13 cellular contexts compared by ENCODE assay signal in the genomic region with DNA sequence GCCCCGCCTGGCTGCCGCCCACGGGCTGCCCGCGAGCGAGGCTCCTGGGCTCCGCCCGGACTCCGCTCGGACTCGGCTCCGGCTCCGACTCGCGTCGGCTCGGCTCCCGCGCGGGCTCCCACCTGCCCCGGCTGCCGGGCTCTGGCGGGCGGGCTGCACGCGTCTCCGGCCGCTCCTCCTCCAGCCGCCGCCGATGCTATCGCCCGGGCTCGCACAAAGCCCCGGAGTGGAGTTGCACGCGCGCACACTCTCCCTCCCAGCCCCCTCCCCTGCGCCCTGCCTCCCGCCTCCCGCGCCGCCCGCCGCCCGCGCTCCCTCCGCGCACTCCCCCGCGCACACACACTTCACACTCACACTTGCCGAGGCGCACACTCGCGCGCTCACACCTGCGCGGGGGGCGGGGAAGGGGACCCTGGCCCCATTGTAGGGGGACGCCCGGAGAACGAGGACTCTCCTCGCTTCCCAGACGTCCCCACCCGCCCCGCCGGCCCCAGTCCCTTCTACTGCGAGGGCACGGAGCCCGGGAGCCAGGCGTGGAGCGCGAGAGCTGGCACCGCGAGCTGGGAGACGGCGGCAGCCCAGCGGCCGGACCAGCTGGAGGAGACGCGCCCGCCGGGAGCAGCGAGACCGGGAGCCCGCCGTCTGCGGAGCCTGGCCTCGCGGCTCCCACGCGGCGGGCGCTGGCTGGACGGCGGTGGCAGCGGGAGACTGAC. TPM values are rescaled to one million over a fixed set of nuclear protein-coding genes. Genes with fewer than 3 reads are reported as not detected.
DNase-seq lines count a peak whose midpoint lies in the region; TF ChIP-seq lines count a peak whose summit lies in the region.
"Had no signal": no experiment of that assay in that cellular context is flagged by ENCODE, and none has a peak within 500 bp of the region (broad histone marks: within the 10 kb centered on the region; RNA-seq: fewer than 3 reads in every experiment).

A gene (minus strand): TSS at position 215 of the 713 bp plus-strand sequence. CDS start 407 bp downstream, outside the sequence.

- H3K9me3 ChIP-seq in neural cell (ENCODE audit: low read length) (no peaks in the 10 kb centered on the region), MM.1S (replicated peaks; ENCODE audit: insufficient read depth, low read length) (no peaks in the 10 kb centered on the region)

- no peak for TF ChIP-seq CTCF in chondrocyte (IDR thresholded peaks at IDR 0.05)
- no peak for TF ChIP-seq CTCF in neural cell (IDR thresholded peaks at IDR 0.05; ENCODE audit: poor library complexity, severe bottlenecking)
- no peak for TF ChIP-seq CTCF in MM.1S (IDR thresholded peaks at IDR 0.05; ENCODE audit: low read length)

- H3F3A ChIP-seq in neural cell (ENCODE audit: insufficient read depth, low read length, poor library complexity, severe bottlenecking) (peaks cover 3% of the 10 kb centered on the region), MM.1S (ENCODE audit: insufficient read depth, low read length) (no peaks in the 10 kb centered on the region)

- peaks cover 1% of the 10 kb centered on the region for H3K36me3 Mint-ChIP-seq in chondrocyte (ENCODE audit: low read depth)

- H3K27ac Mint-ChIP-seq in chondrocyte (ENCODE audit: unreplicated experiment): no peak within 1 kb of the TSS

- H3K27ac ChIP-seq in neural cell (ENCODE audit: low read length): no peak within 1 kb of the TSS
- no peak within 1 kb of the TSS for H3K27ac ChIP-seq in MM.1S (ENCODE audit: low read length)

- no peaks in the 10 kb centered on the region for H3K4me1 Mint-ChIP-seq in chondrocyte (ENCODE audit: low read depth)

- H3K36me3 ChIP-seq in neural cell (ENCODE audit: insufficient read depth, low read length): no peaks in the 10 kb centered on the region
- H3K36me3 ChIP-seq in MM.1S (replicated peaks; ENCODE audit: insufficient read depth, low read length): no peaks in the 10 kb centered on the region

- no peaks in the 10 kb centered on the region for H3K9me3 Mint-ChIP-seq in chondrocyte (ENCODE audit: low read depth)

- H2AFZ ChIP-seq in neural cell (ENCODE audit: low read depth, low read length) (no peak within 1 kb of the TSS), MM.1S (ENCODE audit: low read length) (no peak within 1 kb of the TSS)

- H3K9ac ChIP-seq in neural cell (ENCODE audit: low read length) (peak within 1 kb of the TSS; percentile 56), MM.1S (ENCODE audit: low read length) (no peak within 1 kb of the TSS)

- H4K20me1 ChIP-seq in neural cell (ENCODE audit: insufficient read depth) (no peaks in the 10 kb centered on the region), MM.1S (ENCODE audit: insufficient read depth, low read length) (no peaks in the 10 kb centered on the region)

- peak within 1 kb of the TSS; percentile 34 for H3K4me2 ChIP-seq in neural cell (ENCODE audit: low read length)
- H3K4me2 ChIP-seq in MM.1S (ENCODE audit: low read depth, low read length): no peak within 1 kb of the TSS

- no peaks in the 10 kb centered on the region for H3K4me1 ChIP-seq in MM.1S (ENCODE audit: low read length)

- H3K4me3 Mint-ChIP-seq in chondrocyte (ENCODE audit: unreplicated experiment): peak within 1 kb of the TSS; percentile 12

- DNase-seq in DMS153 (lab: John Stamatoyannopoulos, UW) (peak; percentile 62), NCI-H1092 (lab: John Stamatoyannopoulos, UW) (peak; percentile 74), chondrocyte (ENCODE audit: low spot score) (no peak), MM.1S (no peak), H4 (ENCODE audit: low spot score) (no peak), HK-2 (ENCODE audit: unreplicated experiment) (no peak), HT-29 (ENCODE audit: low spot score) (no peak)
- DNase-seq: activated T-cell treated with anti-CD3 and anti-CD28 coated beads, Interleukin-2, amount 50 U/mL, for 48 hours; cortex of kidney; kidney; small intestine; stimulated activated naive CD8-positive, alpha-beta T cell treated with anti-CD3 and anti-CD28 coated beads, Interleukin-15, Interleukin-2, amounts not matched to agents 100 U/mL and 50 U/mL, for 24 hours had no signal

- H3K4me3 ChIP-seq in neural cell (ENCODE audit: low read length) (peak within 1 kb of the TSS; percentile 75), MM.1S (ENCODE audit: low read length) (no peak within 1 kb of the TSS)

- H3K9me2 ChIP-seq in neural cell (ENCODE audit: insufficient read depth, low read length) (no peaks in the 10 kb centered on the region), MM.1S (replicated peaks; ENCODE audit: insufficient read depth, low read length) (no peaks in the 10 kb centered on the region)

- H3K27me3 Mint-ChIP-seq in chondrocyte (ENCODE audit: low read depth): peaks cover 72% of the 10 kb centered on the region

- peaks cover 64% of the 10 kb centered on the region for H3K27me3 ChIP-seq in neural cell (ENCODE audit: insufficient read depth, low read depth, low read length)
- H3K27me3 ChIP-seq in MM.1S (replicated peaks; ENCODE audit: insufficient read depth, low read length): peaks cover 91% of the 10 kb centered on the region

- no peak for TF ChIP-seq RAD21 in neural cell (conservative IDR thresholded peaks at IDR 0.05)

- H3K79me2 ChIP-seq in neural cell (replicated peaks; ENCODE audit: insufficient read depth, low read length): peaks cover 24% of the 10 kb centered on the region
- no peaks in the 10 kb centered on the region for H3K79me2 ChIP-seq in MM.1S (ENCODE audit: low read length)

- no peak for TF ChIP-seq EP300 in neural cell (conservative IDR thresholded peaks at IDR 0.05; ENCODE audit: poor library complexity, severe bottlenecking)

TF ChIP-seq in neural cell, 6 proteins besides CTCF, POLR2A, EP300 and RAD21:
- TF ChIP-seq POLR2AphosphoS5 (IDR thresholded peaks at IDR 0.05) (no peak), TAF1 (IDR thresholded peaks at IDR 0.05; ENCODE audit: low read depth) (no peak), SMC3 (conservative IDR thresholded peaks at IDR 0.05; ENCODE audit: poor library complexity) (no peak), EZH2 (IDR thresholded peaks at IDR 0.05; ENCODE audit: borderline replicate concordance, insufficient read depth, low read length, poor library complexity, severe bottlenecking) (no peak), MXI1 (conservative IDR thresholded peaks at IDR 0.05; ENCODE audit: poor library complexity, severe bottlenecking) (no peak)
- TF ChIP-seq, protein P1, sequence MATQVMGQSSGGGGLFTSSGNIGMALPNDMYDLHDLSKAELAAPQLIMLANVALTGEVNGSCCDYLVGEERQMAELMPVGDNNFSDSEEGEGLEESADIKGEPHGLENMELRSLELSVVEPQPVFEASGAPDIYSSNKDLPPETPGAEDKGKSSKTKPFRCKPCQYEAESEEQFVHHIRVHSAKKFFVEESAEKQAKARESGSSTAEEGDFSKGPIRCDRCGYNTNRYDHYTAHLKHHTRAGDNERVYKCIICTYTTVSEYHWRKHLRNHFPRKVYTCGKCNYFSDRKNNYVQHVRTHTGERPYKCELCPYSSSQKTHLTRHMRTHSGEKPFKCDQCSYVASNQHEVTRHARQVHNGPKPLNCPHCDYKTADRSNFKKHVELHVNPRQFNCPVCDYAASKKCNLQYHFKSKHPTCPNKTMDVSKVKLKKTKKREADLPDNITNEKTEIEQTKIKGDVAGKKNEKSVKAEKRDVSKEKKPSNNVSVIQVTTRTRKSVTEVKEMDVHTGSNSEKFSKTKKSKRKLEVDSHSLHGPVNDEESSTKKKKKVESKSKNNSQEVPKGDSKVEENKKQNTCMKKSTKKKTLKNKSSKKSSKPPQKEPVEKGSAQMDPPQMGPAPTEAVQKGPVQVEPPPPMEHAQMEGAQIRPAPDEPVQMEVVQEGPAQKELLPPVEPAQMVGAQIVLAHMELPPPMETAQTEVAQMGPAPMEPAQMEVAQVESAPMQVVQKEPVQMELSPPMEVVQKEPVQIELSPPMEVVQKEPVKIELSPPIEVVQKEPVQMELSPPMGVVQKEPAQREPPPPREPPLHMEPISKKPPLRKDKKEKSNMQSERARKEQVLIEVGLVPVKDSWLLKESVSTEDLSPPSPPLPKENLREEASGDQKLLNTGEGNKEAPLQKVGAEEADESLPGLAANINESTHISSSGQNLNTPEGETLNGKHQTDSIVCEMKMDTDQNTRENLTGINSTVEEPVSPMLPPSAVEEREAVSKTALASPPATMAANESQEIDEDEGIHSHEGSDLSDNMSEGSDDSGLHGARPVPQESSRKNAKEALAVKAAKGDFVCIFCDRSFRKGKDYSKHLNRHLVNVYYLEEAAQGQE (IDR thresholded peaks at IDR 0.05; ENCODE audit: borderline replicate concordance): no peak

RNA-seq across cellular contexts. Expression of the gene that starts here (rescaled TPM):
- total RNA-seq in chondrocyte: not detected in 3 replicates
- polyA plus RNA-seq in neural cell: 5.0 and 6.3 TPM in 2 replicates
- polyA minus RNA-seq in neural cell: 15.6 and 15.8 TPM in 2 replicates
- total RNA-seq in H4 (2014; rRNA removed; shearing (Covaris generic)): not detected in 2 replicates
- not detected in 2 replicates for total RNA-seq in HT-29 (2014; rRNA removed; shearing (Covaris generic))

Comparison
In these comparisons a context has a peak if more than half of its experiments do, and no peak if none do; other contexts are left out.
1. DNase-seq: peak in DMS153 (single experiment) and NCI-H1092 (single experiment); none in chondrocyte (single experiment), MM.1S (single experiment), H4 (single experiment), HK-2 (single experiment) and HT-29 (single experiment).